1 cellular context compared by ENCODE assay signal in genomic region chr11:18700375-18700774, GRCh38.
A peak's percentile ranks its signal among the peaks of the same experiment; 100 is the strongest.
TF ChIP-seq lines count a peak whose summit lies in the region.

No MANE protein-coding gene starts in this region.

TF ChIP-seq in Ishikawa, 13 proteins besides CTCF, POLR2A, EP300 and RAD21 (continued from another document):
- TF ChIP-seq REST (IDR thresholded peaks at IDR 0.05; ENCODE audit: low read depth) (no peak), CEBPB (IDR thresholded peaks at IDR 0.05) (no peak), TCF12 (IDR thresholded peaks at IDR 0.05; ENCODE audit: low read depth) (peak; percentile 45)
TF ChIP-seq in Ishikawa: peak in this region for 2.
